In the genomic region with DNA sequence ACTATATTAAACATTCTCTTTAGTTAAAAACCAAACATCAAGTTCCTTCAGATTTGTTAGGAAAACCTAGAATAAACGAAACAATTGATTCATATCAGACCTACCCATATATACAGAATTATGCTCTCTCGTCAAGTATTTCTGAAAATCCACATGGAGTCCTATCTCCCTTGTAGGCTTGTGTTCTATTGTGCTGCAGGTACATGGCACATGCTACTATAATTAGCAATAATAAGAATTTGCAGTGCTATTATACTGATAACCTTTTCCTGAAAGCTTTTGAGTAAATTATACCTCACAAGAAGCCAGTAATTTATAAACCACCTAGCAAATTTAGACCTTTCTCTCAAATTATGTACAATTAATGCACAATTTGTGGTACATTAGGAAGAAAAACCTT, we compare ENCODE assay signal across 21 cellular contexts.
"Had no signal": no experiment of that assay in that cellular context is flagged by ENCODE, and none has a peak within 500 bp of the region (broad histone marks: within the 10 kb centered on the region; RNA-seq: fewer than 3 reads in every experiment).

No MANE protein-coding gene starts in this region.

- H3K36me3 ChIP-seq: esophagus muscularis mucosa, gastrocnemius medialis, lower lobe of right lung, neural progenitor cell, pancreas, right lobe of liver, tibial artery, uterus had no signal

- H3K27ac ChIP-seq: epithelial cell of prostate, esophagus muscularis mucosa, gastrocnemius medialis, lower lobe of right lung, neural progenitor cell, pancreas, right lobe of liver, tibial artery, uterus had no signal

- H3K4me3 ChIP-seq: esophagus muscularis mucosa, gastrocnemius medialis, heart right ventricle, lower lobe of right lung, neural progenitor cell, pancreas, right lobe of liver, tibial artery, upper lobe of left lung, uterus had no signal

- H3K27me3 ChIP-seq: esophagus muscularis mucosa, gastrocnemius medialis, heart right ventricle, neural progenitor cell, pancreas, right lobe of liver, tibial artery, upper lobe of left lung, uterus had no signal

- H3K4me1 ChIP-seq: gastrocnemius medialis, neural progenitor cell, pancreas, right lobe of liver, tibial artery, uterus had no signal

- ATAC-seq: effector memory CD8-positive, alpha-beta T cell; gastrocnemius medialis; left lobe of liver; lower lobe of right lung; natural killer cell treated with Interleukin-12 subunit alpha and Interleukin-12 subunit beta and Interleukin-15 and Interleukin-18, amount 100 ng/mL, for 72 hours; pancreas; right lobe of liver; stimulated activated effector memory CD8-positive, alpha-beta T cell treated with anti-CD3 and anti-CD28 coated beads, Interleukin-12 subunit alpha, Interleukin-12 subunit beta, amount 100 ng/mL, for 72 hours; stimulated activated naive CD8-positive, alpha-beta T cell treated with anti-CD3 and anti-CD28 coated beads, Interleukin-15, Interleukin-2, amounts not matched to agents 100 U/mL and 50 U/mL, for 24 hours had no signal

- DNase-seq: effector memory CD8-positive, alpha-beta T cell; gastrocnemius medialis; heart right ventricle; hypothalamus; kidney glomerular epithelial cell; lower lobe of right lung; nucleus accumbens; pancreas; right lobe of liver; stimulated activated CD4-positive, alpha-beta T cell treated with anti-CD3 and anti-CD28 coated beads, Interleukin-4, amount 100 ng/mL, for 1 hour; stimulated activated CD8-positive, alpha-beta memory T cell treated with anti-CD3 and anti-CD28 coated beads, Interleukin-4, amount 100 ng/mL, for 48 hours; stimulated activated naive CD8-positive, alpha-beta T cell treated with anti-CD3 and anti-CD28 coated beads, Interleukin-15, Interleukin-2, amounts not matched to agents 100 U/mL and 50 U/mL, for 24 hours; tibial artery; upper lobe of left lung; uterus had no signal

- H3K9me3 ChIP-seq: esophagus muscularis mucosa, gastrocnemius medialis, heart right ventricle, lower lobe of right lung, pancreas, right lobe of liver, tibial artery, upper lobe of left lung, uterus had no signal

- H3K9ac ChIP-seq: neural progenitor cell had no signal
